Comparison of ENCODE assay signal across 17 cellular contexts in genomic region chr4:120826449-120826848, GRCh38.
DNase-seq lines count a peak whose midpoint lies in the region; TF ChIP-seq lines count a peak whose summit lies in the region.
"Had no signal": no experiment of that assay in that cellular context is flagged by ENCODE, and none has a peak within 500 bp of the region (broad histone marks: within the 10 kb centered on the region; RNA-seq: fewer than 3 reads in every experiment).

No MANE protein-coding gene starts in this region.

- peaks cover 22% of the 10 kb centered on the region for H3K4me1 ChIP-seq in Caco-2

- BruUV-seq in Caco-2 (replicated peaks; lab: Mats Ljungman, UMichigan) = no TSS peak

- H3K4me3 ChIP-seq in Caco-2 (ENCODE audit: low read depth, low read length) (no peak overlapping the region), fibroblast of villous mesenchyme (ENCODE audit: low read depth, low read length) (no peak overlapping the region)

- H3K4me1 Mint-ChIP-seq in Caco-2 (ENCODE audit: low read depth, unreplicated experiment) = peaks cover 14% of the 10 kb centered on the region
- H3K4me1 Mint-ChIP-seq in neural crest cell = peaks cover 9% of the 10 kb centered on the region
- H3K4me1 Mint-ChIP-seq: CD4-positive, CD25-positive, alpha-beta regulatory T cell; CD8-positive, alpha-beta memory T cell had no signal

- no peaks in the 10 kb centered on the region for H3K36me3 ChIP-seq in Caco-2 (ENCODE audit: control insufficient read depth, insufficient read depth, low read length)
- H3K36me3 ChIP-seq: BE2C had no signal

- CTCF ChIA-PET in Caco-2 (lab: Charles Lee) = no interaction called here

- H3K9me3 Mint-ChIP-seq in Caco-2 (ENCODE audit: unreplicated experiment) = peaks cover 10% of the 10 kb centered on the region
- H3K9me3 Mint-ChIP-seq in neural crest cell = no peaks in the 10 kb centered on the region
- H3K9me3 Mint-ChIP-seq: CD8-positive, alpha-beta memory T cell; HFFc6 had no signal

- intact Hi-C loops in Caco-2 (cut with micrococcal nuclease; ENCODE audit: unreplicated experiment) = no loop called here

- no peak for TF ChIP-seq CTCF in Caco-2 (IDR thresholded peaks at IDR 0.05; ENCODE audit: insufficient read depth in 1 of 2, low read depth in 1 of 2, low read length in 1 of 2, severe bottlenecking in 1 of 2, unreplicated experiment in 1 of 2)
- no peak for TF ChIP-seq CTCF in fibroblast of villous mesenchyme (IDR thresholded peaks at IDR 0.05; ENCODE audit: insufficient read depth, low read depth, low read length)
- no peak for TF ChIP-seq CTCF in neural crest cell (conservative IDR thresholded peaks at IDR 0.05)

- H3K36me3 Mint-ChIP-seq in Caco-2 (ENCODE audit: insufficient read depth, unreplicated experiment) = no peaks in the 10 kb centered on the region
- peaks cover 2% of the 10 kb centered on the region for H3K36me3 Mint-ChIP-seq in neural crest cell (ENCODE audit: low read depth)
- H3K36me3 Mint-ChIP-seq: CD4-positive, CD25-positive, alpha-beta regulatory T cell; CD8-positive, alpha-beta memory T cell had no signal

- H3K27ac Mint-ChIP-seq in Caco-2 (ENCODE audit: unreplicated experiment) (peak overlapping the region; percentile 24), neural crest cell (ENCODE audit: unreplicated experiment) (peak overlapping the region; percentile 3)
- H3K27ac Mint-ChIP-seq: CD4-positive, CD25-positive, alpha-beta regulatory T cell had no signal

- DNase-seq in Caco-2 (no peak), M059J (ENCODE audit: low read depth) (peak; percentile 7), fibroblast of villous mesenchyme (ENCODE audit: low read depth) (peak; percentile 42), neural crest cell (ENCODE audit: low read depth, low spot score) (no peak), NCI-H1930 (lab: John Stamatoyannopoulos, UW) (no peak), mucosa of gallbladder (ENCODE audit: low spot score) (no peak)
- no peak for DNase-seq in activated effector memory CD4-positive, alpha-beta T cell treated with Interleukin-2 at 50 U/mL for 16 hours
- DNase-seq: ACHN; BE2C; C1 segment of cervical spinal cord; CD4-positive, CD25-positive, alpha-beta regulatory T cell; CD8-positive, alpha-beta memory T cell; COR-L47; GDM1; GOT3; H7; HFFc6 had no signal

- no peaks in the 10 kb centered on the region for H3K9me3 ChIP-seq in Caco-2
- H3K9me3 ChIP-seq: BE2C had no signal

- POLR2A ChIA-PET in Caco-2 (lab: Charles Lee) = no interaction called here

- H3K4me3 Mint-ChIP-seq in Caco-2 (ENCODE audit: unreplicated experiment) (no peak overlapping the region), neural crest cell (no peak overlapping the region)
- H3K4me3 Mint-ChIP-seq: CD4-positive, CD25-positive, alpha-beta regulatory T cell; CD8-positive, alpha-beta memory T cell; HFFc6 had no signal

- no peaks in the 10 kb centered on the region for H3K27me3 Mint-ChIP-seq in Caco-2 (ENCODE audit: insufficient read depth, unreplicated experiment)
- H3K27me3 Mint-ChIP-seq in neural crest cell (ENCODE audit: low read depth) = no peaks in the 10 kb centered on the region

- H3K27me3 ChIP-seq in Caco-2 (replicated peaks; ENCODE audit: control insufficient read depth, insufficient read depth, low read length) = no peaks in the 10 kb centered on the region
- H3K27me3 ChIP-seq: BE2C had no signal

Comparison
In these comparisons a context has a peak if more than half of its experiments do, and no peak if none do; other contexts are left out.
1. DNase-seq: peak in M059J (single experiment) and fibroblast of villous mesenchyme (single experiment); none in Caco-2 (0 of 2), neural crest cell (single experiment), NCI-H1930 (0 of 2), mucosa of gallbladder (single experiment) and activated effector memory CD4-positive, alpha-beta T cell treated with Interleukin-2 at 50 U/mL for 16 hours (single experiment).